ENCODE assay signal across 8 cellular contexts in genomic region chr9:129607026-129607397, GRCh38. TPM values are rescaled to one million over a fixed set of nuclear protein-coding genes. Genes with fewer than 3 reads are reported as not detected.
A peak's percentile ranks its signal among the peaks of the same experiment; 100 is the strongest.
DNase-seq lines count a peak whose midpoint lies in the region; ATAC-seq, FAIRE-seq and TF ChIP-seq lines count a peak whose summit lies in the region.
"Had no signal": no experiment of that assay in that cellular context is flagged by ENCODE, and none has a peak within 500 bp of the region (broad histone marks: within the 10 kb centered on the region; RNA-seq: fewer than 3 reads in every experiment).

No MANE protein-coding gene starts in this region.

- no peaks in the 10 kb centered on the region for H3K9me3 ChIP-seq in keratinocyte (ENCODE audit: control insufficient read depth, low read depth, low read length)

- no peak for ATAC-seq in stimulated activated naive B cell treated with anti-CD40 and anti-IgM and Interleukin-4, amounts not matched to agents 10 μg/mL and 1 μg/mL and 100 μg/mL, for 72 hours (replicated peaks)

- H3K27me3 ChIP-seq in HL-60 (ENCODE audit: insufficient read depth, poor library complexity, severe bottlenecking) (no peaks in the 10 kb centered on the region), keratinocyte (ENCODE audit: control insufficient read depth, extremely low read depth, insufficient read depth, low read length) (no peaks in the 10 kb centered on the region)

- peak overlapping the region; percentile 58 for H3K27ac ChIP-seq in HL-60 (replicated peaks)
- H3K27ac ChIP-seq in VCaP, result peak overlapping the region; percentile 80
- no peak overlapping the region for H3K27ac ChIP-seq in keratinocyte (ENCODE audit: control insufficient read depth, insufficient read depth, low read length)

- peaks cover 32 to 56% of the 10 kb centered on the region in 2 donors for H3K4me1 Mint-ChIP-seq in stimulated activated naive B cell treated with anti-CD40 and anti-IgM and Interleukin-4, amounts not matched to agents 10 μg/mL and 1 μg/mL and 100 μg/mL, for 72 hours

- peak overlapping the region; percentile 80 for H2AFZ ChIP-seq in keratinocyte (ENCODE audit: control insufficient read depth, low read length)

- H3K79me2 ChIP-seq in keratinocyte (ENCODE audit: control insufficient read depth, insufficient read depth, low read length), result no peaks in the 10 kb centered on the region

- peak overlapping the region; percentile 72 for H3K27ac Mint-ChIP-seq in stimulated activated naive B cell treated with anti-CD40 and anti-IgM and Interleukin-4, amounts not matched to agents 10 μg/mL and 1 μg/mL and 100 μg/mL, for 72 hours

- H3K27me3 Mint-ChIP-seq in stimulated activated naive B cell treated with anti-CD40 and anti-IgM and Interleukin-4, amounts not matched to agents 10 μg/mL and 1 μg/mL and 100 μg/mL, for 72 hours, result peaks cover 6 to 12% of the 10 kb centered on the region in 2 donors

- DNase-seq in HL-60 (ENCODE audit: low read depth in 1 of 2, low spot score in 1 of 2) (no peak), keratinocyte (ENCODE audit: low read depth, low spot score) (no peak), NCI-H146 treated with DMSO at 0.1 percent for 48 hours (lab: John Stamatoyannopoulos, UW; ENCODE audit: unreplicated experiment) (no peak), SHP77 (lab: John Stamatoyannopoulos, UW) (no peak)
- no peak for DNase-seq in stimulated activated naive B cell treated with anti-CD40 and anti-IgM and Interleukin-4, amounts not matched to agents 10 μg/mL and 1 μg/mL and 100 μg/mL, for 72 hours
- no peak for DNase-seq in central memory CD4-positive, alpha-beta T cell
- DNase-seq: stimulated activated CD4-positive, alpha-beta T cell treated with anti-CD3 and anti-CD28 coated beads, Interleukin-12 subunit alpha, Interleukin-12 subunit beta, amount 100 ng/mL, for 4 hours had no signal

- no peaks in the 10 kb centered on the region for H3K36me3 ChIP-seq in keratinocyte (ENCODE audit: control insufficient read depth in 2 of 2, extremely low read depth in 1 of 2, insufficient read depth in 2 of 2, low read length in 2 of 2)

- peaks cover 17% of the 10 kb centered on the region for H3K4me1 ChIP-seq in keratinocyte (ENCODE audit: control insufficient read depth, extremely low read depth, insufficient read depth, low read length)

- H4K20me1 ChIP-seq in keratinocyte (ENCODE audit: control insufficient read depth, extremely low read depth, insufficient read depth, low read length), result no peaks in the 10 kb centered on the region

- dilution Hi-C loops in keratinocyte (cut with MboI; ENCODE audit: extremely low pct_ligation_motif_present, low sequenced_read_pairs), result loop anchor here (25.0 kb wide), 1 partner anchor 445 kb away; no protein-coding TSS in a partner anchor

- no peaks in the 10 kb centered on the region for H3K36me3 Mint-ChIP-seq in stimulated activated naive B cell treated with anti-CD40 and anti-IgM and Interleukin-4, amounts not matched to agents 10 μg/mL and 1 μg/mL and 100 μg/mL, for 72 hours

- no peak for FAIRE-seq in keratinocyte (lab: Jason Lieb, UNC)

- H3K4me2 ChIP-seq in keratinocyte (ENCODE audit: control insufficient read depth, extremely low read depth, insufficient read depth, low read depth, low read length), result peak overlapping the region; percentile 16

- H3K4me3 ChIP-seq in HL-60 (replicated peaks; ENCODE audit: insufficient read depth, low read length), result no peak overlapping the region
- no peak overlapping the region for H3K4me3 ChIP-seq in keratinocyte (ENCODE audit: control insufficient read depth in 2 of 3, extremely low read depth in 1 of 3, insufficient read depth in 2 of 3, low read depth in 1 of 3, low read length in 3 of 3)

- H3K9me1 ChIP-seq in keratinocyte (ENCODE audit: control insufficient read depth, extremely low read depth, insufficient read depth, low read length), result no peaks in the 10 kb centered on the region

- H3K9ac ChIP-seq in keratinocyte (ENCODE audit: control insufficient read depth, extremely low read depth, insufficient read depth, low read length), result peak overlapping the region; percentile 15

- H3K9me3 Mint-ChIP-seq in stimulated activated naive B cell treated with anti-CD40 and anti-IgM and Interleukin-4, amounts not matched to agents 10 μg/mL and 1 μg/mL and 100 μg/mL, for 72 hours, result no peaks in the 10 kb centered on the region

- TF ChIP-seq CTCF in HL-60 (IDR thresholded peaks at IDR 0.05; ENCODE audit: insufficient read depth, low read length) (no peak), VCaP (conservative IDR thresholded peaks at IDR 0.05) (no peak), keratinocyte (optimal IDR thresholded peaks at IDR 0.05 in 1 of 3, IDR thresholded peaks at IDR 0.05 in 1 of 3, conservative IDR thresholded peaks at IDR 0.05 in 1 of 3; ENCODE audit: extremely low read depth in 1 of 3, insufficient read depth in 2 of 3, low read length in 3 of 3) (no peak)

- H3K4me3 Mint-ChIP-seq in stimulated activated naive B cell treated with anti-CD40 and anti-IgM and Interleukin-4, amounts not matched to agents 10 μg/mL and 1 μg/mL and 100 μg/mL, for 72 hours, result no peak overlapping the region

RNA-seq across cellular contexts. Expression of gene C9orf50, which starts 13.9 kb away (rescaled TPM):
- not detected in 3 replicates for polyA plus RNA-seq in keratinocyte
- not detected for polyA plus RNA-seq in keratinocyte (2011; ENCODE audit: low read depth)
- not detected in 2 replicates for polyA plus RNA-seq in keratinocyte (2011; cell fraction: cytosol; rRNA removed)
- polyA plus RNA-seq in keratinocyte (2011; cell fraction: nucleus; rRNA removed), result not detected in 2 replicates
- polyA plus RNA-seq in keratinocyte (2012; ENCODE audit: low replicate concordance), result not detected in 2 replicates
- not detected in 3 replicates for polyA minus RNA-seq in keratinocyte
- polyA minus RNA-seq in keratinocyte (2011; cell fraction: cytosol; rRNA and poly(A)+ RNA removed), result not detected
- not detected in 2 replicates for polyA minus RNA-seq in keratinocyte (2011; cell fraction: nucleus; rRNA and poly(A)+ RNA removed)

RNA-seq across cellular contexts. Expression of gene NTMT1, which starts 19.0 kb away (rescaled TPM):
- 46.0 to 50.2 TPM (median 48.2 TPM) in 3 replicates for polyA plus RNA-seq in keratinocyte
- polyA plus RNA-seq in keratinocyte (2011; ENCODE audit: low read depth), result 24.6 TPM
- polyA plus RNA-seq in keratinocyte (2011; cell fraction: cytosol; rRNA removed), result 23.5 and 36.4 TPM in 2 replicates
- 22.0 and 23.8 TPM in 2 replicates for polyA plus RNA-seq in keratinocyte (2011; cell fraction: nucleus; rRNA removed)
- polyA plus RNA-seq in keratinocyte (2012; ENCODE audit: low replicate concordance), result 30.8 and 52.5 TPM in 2 replicates
- 20.3 to 35.7 TPM (median 22.6 TPM) in 3 replicates for polyA minus RNA-seq in keratinocyte
- polyA minus RNA-seq in keratinocyte (2011; cell fraction: cytosol; rRNA and poly(A)+ RNA removed), result 24.0 TPM
- 7.8 and 9.3 TPM in 2 replicates for polyA minus RNA-seq in keratinocyte (2011; cell fraction: nucleus; rRNA and poly(A)+ RNA removed)

RNA-seq across cellular contexts. Expression of gene ASB6, which starts 34.9 kb away (rescaled TPM):
- 16.3 to 23.8 TPM (median 23.7 TPM) in 3 replicates for polyA plus RNA-seq in keratinocyte
- polyA plus RNA-seq in keratinocyte (2011; ENCODE audit: low read depth), result 4.8 TPM
- polyA plus RNA-seq in keratinocyte (2011; cell fraction: cytosol; rRNA removed), result 14.1 and 23.7 TPM in 2 replicates
- polyA plus RNA-seq in keratinocyte (2011; cell fraction: nucleus; rRNA removed), result 34.6 and 40.3 TPM in 2 replicates
- 14.0 and 19.5 TPM in 2 replicates for polyA plus RNA-seq in keratinocyte (2012; ENCODE audit: low replicate concordance)
- 8.5 to 19.0 TPM (median 12.4 TPM) in 3 replicates for polyA minus RNA-seq in keratinocyte
- 21.7 TPM for polyA minus RNA-seq in keratinocyte (2011; cell fraction: cytosol; rRNA and poly(A)+ RNA removed)
- polyA minus RNA-seq in keratinocyte (2011; cell fraction: nucleus; rRNA and poly(A)+ RNA removed), result 14.7 and 15.3 TPM in 2 replicates

RNA-seq across cellular contexts. Expression of gene PRRX2, which starts 58.4 kb away (rescaled TPM):
- polyA plus RNA-seq in keratinocyte, result 0.06 to 0.19 TPM in 2 of 3 replicates, not detected in the other
- polyA plus RNA-seq in keratinocyte (2011; ENCODE audit: low read depth), result not detected
- 0.05 and 0.14 TPM in 2 replicates for polyA plus RNA-seq in keratinocyte (2011; cell fraction: cytosol; rRNA removed)
- polyA plus RNA-seq in keratinocyte (2011; cell fraction: nucleus; rRNA removed), result not detected in 2 replicates
- polyA plus RNA-seq in keratinocyte (2012; ENCODE audit: low replicate concordance), result not detected in 2 replicates
- polyA minus RNA-seq in keratinocyte, result not detected in 3 replicates
- not detected for polyA minus RNA-seq in keratinocyte (2011; cell fraction: cytosol; rRNA and poly(A)+ RNA removed)
- polyA minus RNA-seq in keratinocyte (2011; cell fraction: nucleus; rRNA and poly(A)+ RNA removed), result not detected in 2 replicates
